Comparison of ENCODE assay signal across 24 cellular contexts in the genomic region with DNA sequence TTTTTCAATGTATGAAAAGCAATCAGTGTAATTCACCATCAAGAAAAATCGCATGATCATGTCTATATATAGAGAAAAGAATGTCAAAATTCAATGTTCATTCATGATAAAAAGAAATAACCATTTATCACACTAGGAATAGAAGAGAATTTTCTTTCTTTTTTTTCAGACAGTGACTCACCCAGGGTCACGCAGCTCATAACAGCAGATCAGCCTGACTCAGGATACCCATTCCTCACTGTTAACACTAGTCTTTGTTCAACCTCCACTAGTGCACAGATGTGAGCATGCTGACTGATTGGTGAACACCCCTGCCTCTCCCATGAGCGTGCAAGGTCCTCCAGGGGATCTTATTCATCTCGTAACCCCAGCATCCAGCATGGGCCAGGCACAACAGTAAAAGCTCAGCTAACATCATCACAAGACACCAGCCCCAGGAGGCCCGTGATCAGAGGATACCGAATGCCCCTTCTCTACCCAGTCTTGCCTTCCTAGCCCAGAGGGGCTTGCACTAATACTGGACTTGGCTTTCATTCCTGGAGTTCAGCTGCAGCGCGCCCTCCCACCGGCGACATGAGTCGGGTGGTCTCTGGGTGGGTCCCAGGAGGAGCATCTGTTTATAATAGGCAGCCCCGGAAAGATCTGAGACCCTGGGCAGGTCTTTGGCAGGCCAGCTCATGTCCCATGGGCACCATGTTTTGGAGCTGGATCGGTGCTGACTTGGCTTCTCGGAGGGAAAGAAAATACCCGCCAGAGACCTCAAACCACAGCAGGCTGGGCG.
"Had no signal": no experiment of that assay in that cellular context is flagged by ENCODE, and none has a peak within 500 bp of the region (broad histone marks: within the 10 kb centered on the region; RNA-seq: fewer than 3 reads in every experiment).

No MANE protein-coding gene starts in this region.

- H3K36me3 ChIP-seq: breast epithelium had no signal

- H3K9me3 ChIP-seq: breast epithelium had no signal

- H3K27me3 Mint-ChIP-seq: activated B cell treated with CpG ODN at 0.5 μM for 24 hours; activated CD4-positive, alpha-beta memory T cell treated with anti-CD3 and anti-CD28 coated beads, Interleukin-2, amount 10 ng/mL, durations not matched to agents 7 days and 5 days; activated CD4-positive, alpha-beta T cell treated with anti-CD3 and anti-CD28 coated beads for 36 hours; activated naive CD8-positive, alpha-beta T cell; activated T-helper 17 cell treated with anti-CD3 and anti-CD28 coated beads, Interleukin-2, amount 50 U/mL, for 72 hours; T-helper 17 cell had no signal

- H3K36me3 Mint-ChIP-seq: activated naive CD8-positive, alpha-beta T cell had no signal

- H3K4me3 Mint-ChIP-seq: activated B cell treated with CpG ODN at 0.5 μM for 24 hours; activated CD4-positive, alpha-beta memory T cell treated with anti-CD3 and anti-CD28 coated beads, Interleukin-2, amount 10 ng/mL, durations not matched to agents 7 days and 5 days; activated CD4-positive, alpha-beta T cell treated with anti-CD3 and anti-CD28 coated beads for 36 hours; activated naive CD4-positive, alpha-beta T cell treated with anti-CD3 and anti-CD28 coated beads for 36 hours; activated naive CD8-positive, alpha-beta T cell; activated T-helper 17 cell treated with anti-CD3 and anti-CD28 coated beads, Interleukin-2, amount 50 U/mL, for 72 hours; T-helper 17 cell had no signal

- H3K4me1 ChIP-seq: breast epithelium had no signal

- H3K27me3 ChIP-seq: breast epithelium had no signal

- ATAC-seq: activated CD4-positive, alpha-beta T cell treated with anti-CD3 and anti-CD28 coated beads for 36 hours; activated T-helper 17 cell treated with anti-CD3 and anti-CD28 coated beads, Interleukin-2, amount 50 U/mL, for 72 hours; T-helper 17 cell had no signal

- H3K4me3 ChIP-seq: breast epithelium had no signal

- H3K4me1 Mint-ChIP-seq: activated CD4-positive, alpha-beta memory T cell treated with anti-CD3 and anti-CD28 coated beads, Interleukin-2, amount 10 ng/mL, durations not matched to agents 7 days and 5 days; activated CD4-positive, alpha-beta T cell treated with anti-CD3 and anti-CD28 coated beads for 36 hours; activated T-helper 17 cell treated with anti-CD3 and anti-CD28 coated beads, Interleukin-2, amount 50 U/mL, for 72 hours; T-helper 17 cell had no signal

- DNase-seq: activated B cell treated with CpG ODN at 0.5 μM for 24 hours; activated CD4-positive, alpha-beta memory T cell treated with anti-CD3 and anti-CD28 coated beads, Interleukin-2, amount 10 ng/mL, durations not matched to agents 7 days and 5 days; activated CD4-positive, alpha-beta T cell treated with anti-CD3 and anti-CD28 coated beads for 36 hours; activated CD4-positive, alpha-beta T cell treated with anti-CD3 and anti-CD28 coated beads, Interleukin-2, amount 50 U/mL, for 1 hour; activated gamma-delta T cell; activated naive CD4-positive, alpha-beta T cell treated with anti-CD3 and anti-CD28 coated beads for 36 hours; activated T-cell treated with anti-CD3 and anti-CD28 coated beads for 4 hours; activated T-cell treated with anti-CD3 and anti-CD28 coated beads, Interleukin-2, amount 50 U/mL, for 48 hours; caudate nucleus; Kasumi-1; KBM-7; NCI-H1048; NCI-H1930; NCI-H2171; NCI-H2227 treated with DMSO at 0.1 percent for 48 hours; NCI-H526; NCI-H774; SHP77 treated with DMSO at 0.1 percent for 48 hours; T-helper 17 cell; T-helper 9 cell had no signal

- H3K27ac Mint-ChIP-seq: activated B cell treated with CpG ODN at 0.5 μM for 24 hours; activated CD4-positive, alpha-beta memory T cell treated with anti-CD3 and anti-CD28 coated beads, Interleukin-2, amount 10 ng/mL, durations not matched to agents 7 days and 5 days; activated CD4-positive, alpha-beta T cell treated with anti-CD3 and anti-CD28 coated beads for 36 hours; activated naive CD4-positive, alpha-beta T cell treated with anti-CD3 and anti-CD28 coated beads for 36 hours; activated naive CD8-positive, alpha-beta T cell; activated T-helper 17 cell treated with anti-CD3 and anti-CD28 coated beads, Interleukin-2, amount 50 U/mL, for 72 hours; T-helper 17 cell had no signal

- H3K27ac ChIP-seq: breast epithelium, RWPE1 had no signal
